ENCODE assay signal across 28 cellular contexts in genomic region chr5:144416196-144416595, GRCh38.
"Had no signal": no experiment of that assay in that cellular context is flagged by ENCODE, and none has a peak within 500 bp of the region (broad histone marks: within the 10 kb centered on the region; RNA-seq: fewer than 3 reads in every experiment).

No MANE protein-coding gene starts in this region.

- FAIRE-seq: colon, endometrium, endothelial cell of umbilical vein, frontal cortex had no signal

- H3K4me3 ChIP-seq: colonic mucosa, coronary artery, dorsolateral prefrontal cortex, esophagus muscularis mucosa, esophagus squamous epithelium, gastrocnemius medialis, gastroesophageal sphincter, heart left ventricle, heart right ventricle had no signal

- ATAC-seq: effector memory CD8-positive, alpha-beta T cell; esophagus mucosa; foreskin keratinocyte; gastrocnemius medialis; gastroesophageal sphincter; heart left ventricle; heart right ventricle had no signal

- DNase-seq: colonic mucosa; cortex of kidney; dermis blood vessel endothelial cell; dorsolateral prefrontal cortex; effector CD4-positive, alpha-beta T cell; effector CD8-positive, alpha-beta T cell; effector memory CD4-positive, alpha-beta T cell; effector memory CD8-positive, alpha-beta T cell; endodermal cell; erythroblast; esophagus squamous epithelium; foreskin fibroblast; foreskin keratinocyte; foreskin melanocyte; gastrocnemius medialis; glutamatergic neuron; head of caudate nucleus; heart left ventricle; heart right ventricle had no signal

- H3K36me3 ChIP-seq: colonic mucosa, esophagus muscularis mucosa, esophagus squamous epithelium, gastrocnemius medialis, gastroesophageal sphincter, heart left ventricle, heart right ventricle had no signal

- H3K9me3 ChIP-seq: colonic mucosa, esophagus muscularis mucosa, esophagus squamous epithelium had no signal

- H3K27ac ChIP-seq: colonic mucosa, coronary artery, dorsolateral prefrontal cortex, epithelial cell of prostate, esophagus muscularis mucosa, esophagus squamous epithelium, foreskin keratinocyte, gastrocnemius medialis, gastroesophageal sphincter, heart left ventricle, heart right ventricle had no signal

- H3K4me1 ChIP-seq: colonic mucosa, esophagus muscularis mucosa, esophagus squamous epithelium, foreskin keratinocyte, gastrocnemius medialis, gastroesophageal sphincter, heart left ventricle, heart right ventricle had no signal

- H3K27me3 ChIP-seq: colonic mucosa, dorsolateral prefrontal cortex, esophagus muscularis mucosa, esophagus squamous epithelium, foreskin keratinocyte, gastrocnemius medialis, gastroesophageal sphincter, heart left ventricle, heart right ventricle had no signal
